14 cellular contexts compared by ENCODE assay signal in genomic region chr11:122430490-122430889, GRCh38.
DNase-seq lines count a peak whose midpoint lies in the region; ATAC-seq and TF ChIP-seq lines count a peak whose summit lies in the region.
"Had no signal": no experiment of that assay in that cellular context is flagged by ENCODE, and none has a peak within 500 bp of the region (broad histone marks: within the 10 kb centered on the region; RNA-seq: fewer than 3 reads in every experiment).

No MANE protein-coding gene starts in this region.

- TF ChIP-seq POLR2A in right lobe of liver (IDR thresholded peaks at IDR 0.05) (no peak), body of pancreas (IDR thresholded peaks at IDR 0.05) (no peak)

- H3K36me3 ChIP-seq in heart right ventricle (no peaks in the 10 kb centered on the region), right lobe of liver (no peaks in the 10 kb centered on the region), upper lobe of right lung (no peaks in the 10 kb centered on the region), body of pancreas (replicated peaks in 1 of 2; ENCODE audit: insufficient read depth in 1 of 2, low read depth in 2 of 2) (no peaks in the 10 kb centered on the region)
- H3K36me3 ChIP-seq: BLaER1 treated with 17β-estradiol and CSF1 and Interleukin-3, amounts not matched to agents 10 nM and 100 nM had no signal

- 87% methylated on average over 4 of the region's 4 CpGs for WGBS in right cardiac atrium
- WGBS in heart right ventricle, 2 donors: 96 to 98% methylated on average over 4 of the region's 4 CpGs
- WGBS in right lobe of liver (ENCODE audit: insufficient coverage, low coverage, low lambda C conversion rate, missing lambda C conversion rate): 67% methylated on average over 1 of the region's 4 CpGs
- 95 to 96% methylated on average over 2 to 4 of the region's 4 CpGs for WGBS in body of pancreas, 2 donors

- no peaks in the 10 kb centered on the region for H3K4me1 ChIP-seq in right cardiac atrium (ENCODE audit: control insufficient read depth, insufficient read depth, low read length)
- no peaks in the 10 kb centered on the region for H3K4me1 ChIP-seq in heart right ventricle
- H3K4me1 ChIP-seq in right lobe of liver: peaks cover 0 to 6% (median under 1%) of the 10 kb centered on the region in 4 donors
- H3K4me1 ChIP-seq in upper lobe of right lung: no peaks in the 10 kb centered on the region
- H3K4me1 ChIP-seq in body of pancreas: no peaks in the 10 kb centered on the region
- H3K4me1 ChIP-seq: BLaER1 treated with 17β-estradiol and CSF1 and Interleukin-3, amounts not matched to agents 10 nM and 100 nM had no signal

- H3K4me3 ChIP-seq in right cardiac atrium (ENCODE audit: low read length) (no peak overlapping the region), heart right ventricle (no peak overlapping the region), right lobe of liver (no peak overlapping the region), upper lobe of right lung (no peak overlapping the region), body of pancreas (no peak overlapping the region)
- H3K4me3 ChIP-seq: BLaER1 treated with 17β-estradiol and CSF1 and Interleukin-3, amounts not matched to agents 10 nM and 100 nM had no signal

- TF ChIP-seq CTCF in heart right ventricle (IDR thresholded peaks at IDR 0.05): no peak
- no peak for TF ChIP-seq CTCF in right lobe of liver (IDR thresholded peaks at IDR 0.05)
- no peak for TF ChIP-seq CTCF in upper lobe of right lung (IDR thresholded peaks at IDR 0.05)
- no peak for TF ChIP-seq CTCF in body of pancreas (IDR thresholded peaks at IDR 0.05)

- H3K9me3 ChIP-seq in right cardiac atrium (ENCODE audit: control insufficient read depth, low read length) (no peaks in the 10 kb centered on the region), heart right ventricle (no peaks in the 10 kb centered on the region), right lobe of liver (no peaks in the 10 kb centered on the region), upper lobe of right lung (no peaks in the 10 kb centered on the region), body of pancreas (no peaks in the 10 kb centered on the region)
- H3K9me3 ChIP-seq: BLaER1 treated with 17β-estradiol and CSF1 and Interleukin-3, amounts not matched to agents 10 nM and 100 nM had no signal

- no peak overlapping the region for H3K27ac ChIP-seq in right cardiac atrium (ENCODE audit: low read length)
- H3K27ac ChIP-seq in heart right ventricle: no peak overlapping the region
- no peak overlapping the region for H3K27ac ChIP-seq in right lobe of liver
- H3K27ac ChIP-seq in upper lobe of right lung: no peak overlapping the region
- H3K27ac ChIP-seq in body of pancreas: no peak overlapping the region
- H3K27ac ChIP-seq: BLaER1 treated with 17β-estradiol and CSF1 and Interleukin-3, amounts not matched to agents 10 nM and 100 nM; HL-60 had no signal

- no peaks in the 10 kb centered on the region for H3K27me3 ChIP-seq in right cardiac atrium (ENCODE audit: control insufficient read depth, insufficient read depth)
- H3K27me3 ChIP-seq in heart right ventricle: no peaks in the 10 kb centered on the region
- H3K27me3 ChIP-seq in right lobe of liver: no peaks in the 10 kb centered on the region
- H3K27me3 ChIP-seq in upper lobe of right lung: no peaks in the 10 kb centered on the region
- H3K27me3 ChIP-seq in body of pancreas: no peaks in the 10 kb centered on the region
- H3K27me3 ChIP-seq: BLaER1 treated with 17β-estradiol and CSF1 and Interleukin-3, amounts not matched to agents 10 nM and 100 nM had no signal

- peak; percentile 41 to 80 for ATAC-seq in right cardiac atrium
- no peak for ATAC-seq in heart right ventricle
- peak; percentile 50 to 97 (median 74) for ATAC-seq in right lobe of liver
- peak; percentile 30 for ATAC-seq in upper lobe of right lung
- ATAC-seq in body of pancreas: no peak
- ATAC-seq: CD8-positive, alpha-beta T cell had no signal

- peak; percentile 37 to 71 (median 38) for DNase-seq in right cardiac atrium
- DNase-seq in heart right ventricle: no peak
- peak; percentile 51 for DNase-seq in amniotic epithelial cell (ENCODE audit: low read depth)
- DNase-seq in right lobe of liver: peak in 2 of 3 donors; percentile 59 to 70
- no peak for DNase-seq in upper lobe of right lung
- DNase-seq in NCI-H146 (lab: John Stamatoyannopoulos, UW): no peak
- no peak for DNase-seq in body of pancreas
- DNase-seq: Calu3; CD8-positive, alpha-beta T cell; DMS79 treated with DMSO at 0.1 percent for 48 hours; GF-D8; HCEC 1CT had no signal

- intact Hi-C loops in right cardiac atrium (cut with DNase I) (no loop called here), heart right ventricle (cut with DNase I) (loop anchor here in 2 of 10 donors (10.0 kb wide), 2 partner anchors 56 to 66 kb away; no protein-coding TSS in a partner anchor), right lobe of liver (cut with DNase I) (no loop called here), upper lobe of right lung (cut with DNase I) (no loop called here), body of pancreas (cut with DNase I) (no loop called here)

Comparison
In these comparisons a context has a peak if more than half of its experiments do, and no peak if none do; other contexts are left out.
1. ATAC-seq: peak in right cardiac atrium (2 of 2), right lobe of liver (4 of 4) and upper lobe of right lung (single experiment); none in heart right ventricle (0 of 8) and body of pancreas (single experiment).
2. DNase-seq: peak in right cardiac atrium (3 of 3), amniotic epithelial cell (single experiment) and right lobe of liver (2 of 3); none in heart right ventricle (0 of 2), upper lobe of right lung (single experiment), NCI-H146 (single experiment) and body of pancreas (0 of 4).